ENCODE assay signal across 26 cellular contexts in the genomic region with DNA sequence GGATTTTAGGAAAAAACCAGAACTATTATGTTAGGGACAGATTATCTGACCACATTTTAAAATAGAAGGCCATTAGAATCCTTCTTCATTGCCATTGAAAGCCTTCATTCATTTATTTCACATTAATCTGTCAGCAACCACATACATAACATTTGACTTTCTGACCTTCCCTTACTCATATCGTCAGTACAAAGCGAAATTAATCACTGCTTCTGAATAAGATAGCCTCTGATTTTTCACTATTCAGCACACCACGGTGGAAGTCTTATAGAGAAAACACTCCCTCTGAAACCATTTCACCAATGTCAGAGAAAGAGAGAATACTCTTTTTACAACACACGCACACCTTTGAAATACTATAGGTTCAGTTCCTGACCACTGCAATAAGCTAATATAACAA.
"Had no signal": no experiment of that assay in that cellular context is flagged by ENCODE, and none has a peak within 500 bp of the region (broad histone marks: within the 10 kb centered on the region; RNA-seq: fewer than 3 reads in every experiment).

No MANE protein-coding gene starts in this region.

- H3K4me2 ChIP-seq: neural progenitor cell had no signal

- H3K79me2 ChIP-seq: parathyroid adenoma had no signal

- ATAC-seq: natural killer cell; psoas muscle; right lobe of liver; stimulated activated naive B cell treated with anti-CD40 and anti-IgM and Interleukin-4, amounts not matched to agents 10 μg/mL and 1 μg/mL and 100 μg/mL, for 72 hours; stimulated activated naive CD8-positive, alpha-beta T cell treated with anti-CD3 and anti-CD28 coated beads, Interleukin-15, Interleukin-2, amounts not matched to agents 100 U/mL and 50 U/mL, for 24 hours had no signal

- H3K27ac Mint-ChIP-seq: mesothelial cell of epicardium; naive B cell; natural killer cell; nephron progenitor cell; neural progenitor cell; stimulated activated naive B cell treated with anti-CD40 and anti-IgM and Interleukin-4, amounts not matched to agents 10 μg/mL and 1 μg/mL and 100 μg/mL, for 72 hours had no signal

- H3K9me3 ChIP-seq: neutrophil, psoas muscle, right lobe of liver, suprapubic skin, thoracic aorta, tibial artery, upper lobe of right lung had no signal

- DNase-seq: islet precursor cell; left ventricle myocardium inferior; mesendoderm; naive B cell; natural killer cell; nephron progenitor cell; occipital lobe; psoas muscle; right lobe of liver; stimulated activated CD4-positive, alpha-beta T cell treated with anti-CD3 and anti-CD28 coated beads, Interleukin-12 subunit alpha, Interleukin-12 subunit beta, amount 100 ng/mL, for 4 hours; stimulated activated CD4-positive, alpha-beta T cell treated with anti-CD3 and anti-CD28 coated beads, Interleukin-15, amount 100 ng/mL, for 24 hours; stimulated activated CD4-positive, alpha-beta T cell treated with anti-CD3 and anti-CD28 coated beads, Interleukin-2, amount 100 ng/mL, for 24 hours; stimulated activated CD4-positive, alpha-beta T cell treated with anti-CD3 and anti-CD28 coated beads, Interleukin-4, amount 100 ng/mL, for 1 hour; stimulated activated naive B cell treated with anti-CD40 and anti-IgM and Interleukin-4, amounts not matched to agents 10 μg/mL and 1 μg/mL and 100 μg/mL, for 72 hours; stimulated activated naive CD8-positive, alpha-beta T cell treated with anti-CD3 and anti-CD28 coated beads, Interleukin-15, Interleukin-2, amounts not matched to agents 100 U/mL and 50 U/mL, for 24 hours; tibial artery; trophoblast cell; upper lobe of right lung had no signal

- H3K27ac ChIP-seq: left ventricle myocardium inferior, neural progenitor cell, neutrophil, parathyroid adenoma, psoas muscle, right lobe of liver, skin epidermis, suprapubic skin, thoracic aorta, tibial artery, upper lobe of right lung had no signal

- H3K27me3 ChIP-seq: neural progenitor cell, neutrophil, right lobe of liver, suprapubic skin, tibial artery, upper lobe of right lung had no signal

- H3K36me3 ChIP-seq: left ventricle myocardium inferior, neural progenitor cell, neutrophil, right lobe of liver, suprapubic skin, thoracic aorta, tibial artery, upper lobe of right lung had no signal

- H3K9me3 Mint-ChIP-seq: nephron progenitor cell had no signal

- H3K4me1 Mint-ChIP-seq: naive B cell; natural killer cell; nephron progenitor cell; neural progenitor cell; stimulated activated naive B cell treated with anti-CD40 and anti-IgM and Interleukin-4, amounts not matched to agents 10 μg/mL and 1 μg/mL and 100 μg/mL, for 72 hours had no signal

- H3K4me3 ChIP-seq: left ventricle myocardium inferior, lung, neural progenitor cell, psoas muscle, right lobe of liver, skin epidermis, suprapubic skin, thoracic aorta, tibial artery, upper lobe of right lung had no signal

- H3K27me3 Mint-ChIP-seq: naive B cell; stimulated activated naive B cell treated with anti-CD40 and anti-IgM and Interleukin-4, amounts not matched to agents 10 μg/mL and 1 μg/mL and 100 μg/mL, for 72 hours had no signal

- H3K4me1 ChIP-seq: left ventricle myocardium inferior, neural progenitor cell, parathyroid adenoma, psoas muscle, right lobe of liver, suprapubic skin, tibial artery, upper lobe of right lung had no signal

- H3K4me3 Mint-ChIP-seq: mesothelial cell of epicardium; naive B cell; natural killer cell; nephron progenitor cell; neural progenitor cell; stimulated activated naive B cell treated with anti-CD40 and anti-IgM and Interleukin-4, amounts not matched to agents 10 μg/mL and 1 μg/mL and 100 μg/mL, for 72 hours had no signal

- H3K9ac ChIP-seq: neural progenitor cell, parathyroid adenoma had no signal

- H2AFZ ChIP-seq: neural progenitor cell, parathyroid adenoma had no signal

- H3K36me3 Mint-ChIP-seq: mesothelial cell of epicardium; naive B cell; natural killer cell; neural progenitor cell; stimulated activated naive B cell treated with anti-CD40 and anti-IgM and Interleukin-4, amounts not matched to agents 10 μg/mL and 1 μg/mL and 100 μg/mL, for 72 hours had no signal
